In genomic region chrX:86039625-86040568, GRCh38 we compare ENCODE assay signal across 20 cellular contexts. TPM values are rescaled to one million over a fixed set of nuclear protein-coding genes. Genes with fewer than 3 reads are reported as not detected.
DNase-seq lines count a peak whose midpoint lies in the region; ATAC-seq and TF ChIP-seq lines count a peak whose summit lies in the region.
"Had no signal": no experiment of that assay in that cellular context is flagged by ENCODE, and none has a peak within 500 bp of the region (broad histone marks: within the 10 kb centered on the region; RNA-seq: fewer than 3 reads in every experiment).

No MANE protein-coding gene starts in this region.

- H3K36me3 Mint-ChIP-seq in activated naive CD4-positive, alpha-beta T cell treated with anti-CD3 and anti-CD28 coated beads, Interleukin-2, amount 10 ng/mL, durations not matched to agents 7 days and 5 days = peaks cover 9% of the 10 kb centered on the region
- H3K36me3 Mint-ChIP-seq in progenitor cell of endocrine pancreas (ENCODE audit: insufficient read depth) = peaks cover 5% of the 10 kb centered on the region

- WGBS in liver = 53% methylated on average over 21 of the region's 21 CpGs

- H3K4me1 ChIP-seq in liver (ENCODE audit: control insufficient read depth in 4 of 4, insufficient read depth in 4 of 4, low read length in 3 of 4) = peaks cover 3 to 11% (median 7%) of the 10 kb centered on the region in 4 donors
- H3K4me1 ChIP-seq: BE2C had no signal

- TF ChIP-seq RAD21 in liver (IDR thresholded peaks at IDR 0.05) = peak in 1 of 2 donors; percentile 18

- no peak for DNase-seq in activated naive CD4-positive, alpha-beta T cell treated with anti-CD3 and anti-CD28 coated beads, Interleukin-2, amount 10 ng/mL, durations not matched to agents 7 days and 5 days
- DNase-seq in activated naive CD4-positive, alpha-beta T cell (lab: John Stamatoyannopoulos, UW) = no peak
- DNase-seq in ecto neural progenitor cell (ENCODE audit: low spot score) (peak; percentile 48), progenitor cell of endocrine pancreas (ENCODE audit: low spot score, unreplicated experiment) (no peak)
- DNase-seq in stimulated activated naive CD8-positive, alpha-beta T cell treated with anti-CD3 and anti-CD28 coated beads, Interleukin-15, amount 100 ng/mL, for 72 hours = no peak
- DNase-seq: BE2C; Calu3; CD4-positive, alpha-beta T cell; DMS79 treated with DMSO at 0.1 percent for 48 hours; KG1; NCI-H1048; NCI-H146; NCI-H2081; NCI-H510A; NCI-H82 had no signal

- H3K36me3 ChIP-seq in liver (ENCODE audit: control insufficient read depth in 4 of 4, insufficient read depth in 3 of 4, low read depth in 1 of 4, low read length in 3 of 4) = no peaks in the 10 kb centered on the region
- H3K36me3 ChIP-seq: BE2C had no signal

- peaks cover 5% of the 10 kb centered on the region for H3K4me1 Mint-ChIP-seq in activated naive CD4-positive, alpha-beta T cell treated with anti-CD3 and anti-CD28 coated beads, Interleukin-2, amount 10 ng/mL, durations not matched to agents 7 days and 5 days
- peaks cover 20% of the 10 kb centered on the region for H3K4me1 Mint-ChIP-seq in progenitor cell of endocrine pancreas (ENCODE audit: low read depth)
- H3K4me1 Mint-ChIP-seq in stimulated activated naive CD8-positive, alpha-beta T cell treated with anti-CD3 and anti-CD28 coated beads, Interleukin-15, amount 100 ng/mL, for 72 hours = peaks cover 32% of the 10 kb centered on the region

- TF ChIP-seq CTCF in liver (IDR thresholded peaks at IDR 0.05; ENCODE audit: low read depth, low read length, missing input control) (no peak), progenitor cell of endocrine pancreas (IDR thresholded peaks at IDR 0.05; ENCODE audit: unreplicated experiment) (no peak)

- H3K27me3 Mint-ChIP-seq in activated naive CD4-positive, alpha-beta T cell treated with anti-CD3 and anti-CD28 coated beads, Interleukin-2, amount 10 ng/mL, durations not matched to agents 7 days and 5 days = no peaks in the 10 kb centered on the region
- H3K27me3 Mint-ChIP-seq in progenitor cell of endocrine pancreas = no peaks in the 10 kb centered on the region
- H3K27me3 Mint-ChIP-seq in stimulated activated naive CD8-positive, alpha-beta T cell treated with anti-CD3 and anti-CD28 coated beads, Interleukin-15, amount 100 ng/mL, for 72 hours = no peaks in the 10 kb centered on the region
- H3K27me3 Mint-ChIP-seq: CD4-positive, alpha-beta T cell had no signal

- peak overlapping the region; percentile 7 to 53 for H3K27ac ChIP-seq in liver (ENCODE audit: low read depth in 1 of 2, low read length in 2 of 2)
- H3K27ac ChIP-seq: 22Rv1 had no signal

- H3K9ac ChIP-seq in liver (ENCODE audit: low read depth in 1 of 2, low read length in 2 of 2) = no peak overlapping the region

- H3K9me3 Mint-ChIP-seq in activated naive CD4-positive, alpha-beta T cell treated with anti-CD3 and anti-CD28 coated beads, Interleukin-2, amount 10 ng/mL, durations not matched to agents 7 days and 5 days = no peaks in the 10 kb centered on the region
- H3K9me3 Mint-ChIP-seq in progenitor cell of endocrine pancreas (ENCODE audit: low read depth) = peaks cover 6% of the 10 kb centered on the region
- no peaks in the 10 kb centered on the region for H3K9me3 Mint-ChIP-seq in stimulated activated naive CD8-positive, alpha-beta T cell treated with anti-CD3 and anti-CD28 coated beads, Interleukin-15, amount 100 ng/mL, for 72 hours
- H3K9me3 Mint-ChIP-seq: CD4-positive, alpha-beta T cell had no signal

- no peaks in the 10 kb centered on the region for H3K9me3 ChIP-seq in liver (ENCODE audit: control insufficient read depth in 4 of 4, low read length in 3 of 4)
- H3K9me3 ChIP-seq: BE2C had no signal

- no peaks in the 10 kb centered on the region for H3K27me3 ChIP-seq in liver (ENCODE audit: control insufficient read depth in 4 of 4, insufficient read depth in 4 of 4, low read length in 3 of 4)
- H3K27me3 ChIP-seq: BE2C had no signal

- no peak for ATAC-seq in stimulated activated naive CD8-positive, alpha-beta T cell treated with anti-CD3 and anti-CD28 coated beads, Interleukin-15, amount 100 ng/mL, for 72 hours
- ATAC-seq in HG03432 (IDR thresholded peaks at IDR 0.05; ENCODE audit: unreplicated experiment) (no peak), HG03095 (IDR thresholded peaks at IDR 0.05; ENCODE audit: unreplicated experiment) (no peak)
- ATAC-seq: Panc1 had no signal

- H3K4me3 ChIP-seq in liver (ENCODE audit: low read depth in 1 of 3, low read length in 3 of 3) = no peak overlapping the region

- CTCF ChIA-PET in activated naive CD4-positive, alpha-beta T cell treated with anti-CD3 and anti-CD28 coated beads, Interleukin-2, amount 10 ng/mL, durations not matched to agents 7 days and 5 days (lab: Charles Lee) = no interaction called here

- H3K4me3 Mint-ChIP-seq in activated naive CD4-positive, alpha-beta T cell treated with anti-CD3 and anti-CD28 coated beads, Interleukin-2, amount 10 ng/mL, durations not matched to agents 7 days and 5 days = no peak overlapping the region
- H3K4me3 Mint-ChIP-seq in progenitor cell of endocrine pancreas (ENCODE audit: low read depth) = peak overlapping the region; percentile 37
- H3K4me3 Mint-ChIP-seq in stimulated activated naive CD8-positive, alpha-beta T cell treated with anti-CD3 and anti-CD28 coated beads, Interleukin-15, amount 100 ng/mL, for 72 hours = no peak overlapping the region
- H3K4me3 Mint-ChIP-seq: CD4-positive, alpha-beta T cell had no signal

- peak overlapping the region; percentile 46 for H3K27ac Mint-ChIP-seq in activated naive CD4-positive, alpha-beta T cell treated with anti-CD3 and anti-CD28 coated beads, Interleukin-2, amount 10 ng/mL, durations not matched to agents 7 days and 5 days
- H3K27ac Mint-ChIP-seq in progenitor cell of endocrine pancreas = peak overlapping the region; percentile 60
- no peak overlapping the region for H3K27ac Mint-ChIP-seq in stimulated activated naive CD8-positive, alpha-beta T cell treated with anti-CD3 and anti-CD28 coated beads, Interleukin-15, amount 100 ng/mL, for 72 hours
- H3K27ac Mint-ChIP-seq: CD4-positive, alpha-beta T cell had no signal

TF ChIP-seq in liver, 16 proteins besides CTCF, POLR2A, EP300 and RAD21 (continues in another document):
- no peak for TF ChIP-seq ATF3 (IDR thresholded peaks at IDR 0.05)
- TF ChIP-seq SP1 (IDR thresholded peaks at IDR 0.05) = peak; percentile 75
- no peak for TF ChIP-seq GABPA (IDR thresholded peaks at IDR 0.05 in 1 of 2, conservative IDR thresholded peaks at IDR 0.05 in 1 of 2)
- TF ChIP-seq RXRA (IDR thresholded peaks at IDR 0.05) = peak; percentile 36 to 43
- TF ChIP-seq TAF1 (conservative IDR thresholded peaks at IDR 0.05) = no peak
- TF ChIP-seq YY1 (IDR thresholded peaks at IDR 0.05) = no peak
- no peak for TF ChIP-seq FOXA2 (IDR thresholded peaks at IDR 0.05)
- TF ChIP-seq ZBTB33 (IDR thresholded peaks at IDR 0.05) = no peak
- no peak for TF ChIP-seq REST (IDR thresholded peaks at IDR 0.05)
- peak; percentile 27 for TF ChIP-seq HNF4G (IDR thresholded peaks at IDR 0.05)
- no peak for TF ChIP-seq MAX (IDR thresholded peaks at IDR 0.05)
- TF ChIP-seq HNF4A (conservative IDR thresholded peaks at IDR 0.05) = peak; percentile 65 to 75
- TF ChIP-seq NR2F2 (IDR thresholded peaks at IDR 0.05) = no peak
- TF ChIP-seq EGR1 (IDR thresholded peaks at IDR 0.05; ENCODE audit: low read depth in 2 of 2) = no peak

RNA-seq across cellular contexts. Expression of gene CHM, which starts 7.5 kb away (rescaled TPM):
- total RNA-seq in liver (1 to 10 TPM; 5.1 to 8.1 TPM), progenitor cell of endocrine pancreas (43.7 and 46.8 TPM in 2 replicates)
- 1 to 10 TPM; 5.5 to 7.3 TPM for polyA plus RNA-seq in liver

Comparison
In these comparisons a context has a peak if more than half of its experiments do, and no peak if none do; other contexts are left out.
1. H3K27ac Mint-ChIP-seq: peak in activated naive CD4-positive, alpha-beta T cell treated with anti-CD3 and anti-CD28 coated beads, Interleukin-2, amount 10 ng/mL, durations not matched to agents 7 days and 5 days (single experiment) and progenitor cell of endocrine pancreas (single experiment); none in stimulated activated naive CD8-positive, alpha-beta T cell treated with anti-CD3 and anti-CD28 coated beads, Interleukin-15, amount 100 ng/mL, for 72 hours (0 of 2).